In genomic region chr1:35633526-35633925, GRCh38 we compare ENCODE assay signal across 16 cellular contexts. TPM values are rescaled to one million over a fixed set of nuclear protein-coding genes. Genes with fewer than 3 reads are reported as not detected.
A peak's percentile ranks its signal among the peaks of the same experiment; 100 is the strongest.
DNase-seq lines count a peak whose midpoint lies in the region; ATAC-seq and TF ChIP-seq lines count a peak whose summit lies in the region.
"Had no signal": no experiment of that assay in that cellular context is flagged by ENCODE, and none has a peak within 500 bp of the region (broad histone marks: within the 10 kb centered on the region; RNA-seq: fewer than 3 reads in every experiment).

No MANE protein-coding gene starts in this region.

- no peak overlapping the region for H3K4ac ChIP-seq in trophoblast cell (ENCODE audit: low read depth, low read length)

- peak overlapping the region; percentile 15 for H3K9ac ChIP-seq in adipocyte (ENCODE audit: low read length)
- no peak overlapping the region for H3K9ac ChIP-seq in trophoblast cell (ENCODE audit: low read length)

- H3K27ac ChIP-seq in trophoblast cell (ENCODE audit: low read depth, low read length): no peak overlapping the region
- H3K27ac ChIP-seq: C4-2B, HL-60 had no signal

- no peaks in the 10 kb centered on the region for H3K79me2 ChIP-seq in trophoblast cell (ENCODE audit: control insufficient read depth, insufficient read depth, low read length, poor library complexity)

- no peak overlapping the region for H3K18ac ChIP-seq in trophoblast cell (ENCODE audit: low read length)

- no peak overlapping the region for H2AFZ ChIP-seq in trophoblast cell (ENCODE audit: insufficient read depth, low read length, poor library complexity)

- H3K9me3 ChIP-seq in adipocyte (ENCODE audit: control insufficient read depth, low read length): no peaks in the 10 kb centered on the region
- no peaks in the 10 kb centered on the region for H3K9me3 ChIP-seq in trophoblast cell (ENCODE audit: insufficient read depth, low read depth, low read length)
- H3K9me3 ChIP-seq: Caco-2 had no signal

- peak; percentile 3 for DNase-seq in AG10803 (ENCODE audit: low read depth)
- DNase-seq in adipocyte (ENCODE audit: low read depth): peak; percentile 36
- DNase-seq in chondrocyte (ENCODE audit: low spot score): no peak
- peak; percentile 6 to 90 for DNase-seq in trophoblast cell
- DNase-seq in NCI-H510A (lab: John Stamatoyannopoulos, UW): no peak
- no peak for DNase-seq in superior temporal gyrus (ENCODE audit: extremely low spot score)
- DNase-seq in pons (ENCODE audit: low spot score): no peak
- DNase-seq: 8988T; AML-193; Caco-2; CD4-positive, alpha-beta T cell; GDM1; HCEC 1CT had no signal

- no peak overlapping the region for H2BK120ac ChIP-seq in trophoblast cell (ENCODE audit: insufficient read depth, low read length, poor library complexity)

- H3K23ac ChIP-seq in trophoblast cell (ENCODE audit: low read length): no peak overlapping the region

- peak overlapping the region; percentile 36 for H3K27ac Mint-ChIP-seq in chondrocyte (ENCODE audit: unreplicated experiment)
- H3K27ac Mint-ChIP-seq: CD4-positive, alpha-beta T cell had no signal

- no peak overlapping the region for H3K4me3 ChIP-seq in AG10803 (ENCODE audit: low read length)
- no peak overlapping the region for H3K4me3 ChIP-seq in adipocyte (ENCODE audit: low read length)
- no peak overlapping the region for H3K4me3 ChIP-seq in trophoblast cell (ENCODE audit: low read depth, low read length)

- no peaks in the 10 kb centered on the region for H3K27me3 Mint-ChIP-seq in chondrocyte (ENCODE audit: low read depth)
- H3K27me3 Mint-ChIP-seq: CD4-positive, alpha-beta T cell had no signal

- H3K36me3 Mint-ChIP-seq in chondrocyte (ENCODE audit: low read depth): peaks cover 16% of the 10 kb centered on the region

- no peaks in the 10 kb centered on the region for H3K9me3 Mint-ChIP-seq in chondrocyte (ENCODE audit: low read depth)
- H3K9me3 Mint-ChIP-seq: CD4-positive, alpha-beta T cell had no signal

- no peaks in the 10 kb centered on the region for H3K27me3 ChIP-seq in adipocyte (replicated peaks; ENCODE audit: control insufficient read depth, insufficient read depth, low read length)
- no peaks in the 10 kb centered on the region for H3K27me3 ChIP-seq in trophoblast cell (ENCODE audit: insufficient read depth, low read length)

- H3K4me1 Mint-ChIP-seq in chondrocyte (ENCODE audit: low read depth): peaks cover 35% of the 10 kb centered on the region

- no peak overlapping the region for H4K12ac ChIP-seq in trophoblast cell (ENCODE audit: low read depth, low read length)

- H4K8ac ChIP-seq in trophoblast cell (ENCODE audit: low read depth, low read length): no peak overlapping the region

- H3K4me1 ChIP-seq in adipocyte (ENCODE audit: control insufficient read depth, insufficient read depth, low read length) (peaks cover 19% of the 10 kb centered on the region), trophoblast cell (ENCODE audit: control insufficient read depth in 1 of 2, insufficient read depth in 2 of 2, low read length in 2 of 2) (no peaks in the 10 kb centered on the region)

- TF ChIP-seq CTCF in AG10803 (conservative IDR thresholded peaks at IDR 0.05; ENCODE audit: low read length) (no peak), chondrocyte (IDR thresholded peaks at IDR 0.05) (no peak)

- no peak overlapping the region for H3K4me2 ChIP-seq in trophoblast cell (ENCODE audit: low read length)

- ATAC-seq in esophagus mucosa: no peak

- no peaks in the 10 kb centered on the region for H3K79me1 ChIP-seq in trophoblast cell (ENCODE audit: low read length)

- H2AK5ac ChIP-seq in trophoblast cell (ENCODE audit: low read length): no peak overlapping the region

- no peak overlapping the region for H4K91ac ChIP-seq in trophoblast cell (ENCODE audit: low read depth, low read length)

- no peak overlapping the region for H2BK5ac ChIP-seq in trophoblast cell (ENCODE audit: low read depth, low read length, poor library complexity)

- H3K36me3 ChIP-seq in adipocyte (ENCODE audit: control insufficient read depth, insufficient read depth, low read length, severe bottlenecking): peaks cover 72% of the 10 kb centered on the region
- H3K36me3 ChIP-seq in trophoblast cell (ENCODE audit: control insufficient read depth in 1 of 2, insufficient read depth in 2 of 2, low read length in 2 of 2): peaks cover 21 to 37% of the 10 kb centered on the region in 2 experiments

- no peak overlapping the region for H2BK12ac ChIP-seq in trophoblast cell (ENCODE audit: low read length)

- H3K4me3 Mint-ChIP-seq in chondrocyte (ENCODE audit: unreplicated experiment): no peak overlapping the region
- H3K4me3 Mint-ChIP-seq: CD4-positive, alpha-beta T cell had no signal

- no peak overlapping the region for H3K14ac ChIP-seq in trophoblast cell (ENCODE audit: low read length)

RNA-seq across cellular contexts. Expression of gene PSMB2, which starts 7.8 kb away (rescaled TPM):
- total RNA-seq in chondrocyte (53.1 to 70.9 TPM (median 58.9 TPM) in 3 replicates), esophagus mucosa (54.6 TPM)
- 186 and 201 TPM in 2 replicates for polyA plus RNA-seq in trophoblast cell (2013)

Comparison
In these comparisons a context has a peak if more than half of its experiments do, and no peak if none do; other contexts are left out.
1. DNase-seq: peak in AG10803 (single experiment), adipocyte (single experiment) and trophoblast cell (2 of 2); none in chondrocyte (single experiment), NCI-H510A (single experiment), superior temporal gyrus (single experiment) and pons (single experiment).